16 cellular contexts compared by ENCODE assay signal in the genomic region with DNA sequence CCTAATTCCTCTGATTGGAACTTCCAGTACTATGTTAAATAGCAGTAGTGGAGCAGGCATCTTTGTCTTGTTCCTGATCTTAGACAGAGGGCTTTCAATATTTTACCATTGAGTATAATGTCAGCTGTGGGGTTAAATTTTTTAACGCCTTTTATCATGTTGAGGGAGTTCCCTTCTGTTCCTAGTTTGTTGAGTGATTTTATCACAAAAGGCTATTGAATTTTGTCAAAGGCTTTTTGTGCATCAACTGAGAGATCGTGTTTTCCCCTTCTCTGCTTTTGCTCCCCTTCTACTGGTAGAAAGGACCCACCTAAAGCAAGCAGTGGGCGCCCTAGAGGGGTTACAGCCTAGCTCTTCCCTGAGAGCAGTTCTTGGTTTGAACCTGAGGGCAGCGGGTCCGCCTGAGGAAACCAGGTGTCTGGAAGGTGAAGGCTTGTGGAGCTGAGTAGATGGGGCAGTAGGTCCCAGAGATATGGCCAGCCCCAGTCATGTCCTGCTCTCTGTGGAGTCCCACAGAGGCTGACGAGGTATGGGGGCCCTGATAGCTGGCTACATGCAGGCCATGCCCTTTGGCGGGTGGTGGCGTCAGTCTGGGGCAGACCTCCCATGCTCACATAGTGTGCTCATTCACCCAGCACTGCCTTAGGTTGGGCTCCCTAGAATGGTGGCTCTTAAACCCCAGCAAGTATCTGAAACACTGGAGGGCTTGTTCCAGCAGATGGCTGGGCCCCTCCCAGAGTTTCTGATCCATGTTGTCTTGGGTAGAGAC.
"Had no signal": no experiment of that assay in that cellular context is flagged by ENCODE, and none has a peak within 500 bp of the region (broad histone marks: within the 10 kb centered on the region; RNA-seq: fewer than 3 reads in every experiment).

No MANE protein-coding gene starts in this region.

- ATAC-seq: activated CD8-positive, alpha-beta T cell treated with anti-CD3 and anti-CD28 coated beads, Interleukin-2, amount 10 ng/mL, durations not matched to agents 7 days and 5 days; body of pancreas; left lobe of liver; pancreas; stimulated activated memory B cell treated with anti-CD40 and anti-IgM and Interleukin-4, amounts not matched to agents 10 μg/mL and 1 μg/mL and 100 μg/mL, for 72 hours; WTC11 had no signal

- H3K4me1 ChIP-seq: pancreas had no signal

- H3K4me3 ChIP-seq: body of pancreas, esophagus muscularis mucosa, pancreas, smooth muscle cell had no signal

- H3K9me3 ChIP-seq: body of pancreas, pancreas had no signal

- H3K27ac ChIP-seq: body of pancreas, esophagus muscularis mucosa, pancreas had no signal

- H3K4me3 Mint-ChIP-seq: activated CD8-positive, alpha-beta T cell treated with anti-CD3 and anti-CD28 coated beads, Interleukin-2, amount 10 ng/mL, durations not matched to agents 7 days and 5 days; neural crest cell; stimulated activated memory B cell treated with anti-CD40 and anti-IgM and Interleukin-4, amounts not matched to agents 10 μg/mL and 1 μg/mL and 100 μg/mL, for 72 hours; T-helper 1 cell treated with Interleukin-12 subunit alpha and Interleukin-12 subunit beta and Interleukin-4 antibody, amounts not matched to agents 30 μg/mL and 1 μg/mL, for 36 hours; WTC11 had no signal

- H3K27ac Mint-ChIP-seq: activated CD8-positive, alpha-beta T cell treated with anti-CD3 and anti-CD28 coated beads, Interleukin-2, amount 10 ng/mL, durations not matched to agents 7 days and 5 days; stimulated activated memory B cell treated with anti-CD40 and anti-IgM and Interleukin-4, amounts not matched to agents 10 μg/mL and 1 μg/mL and 100 μg/mL, for 72 hours; T-helper 1 cell treated with Interleukin-12 subunit alpha and Interleukin-12 subunit beta and Interleukin-4 antibody, amounts not matched to agents 30 μg/mL and 1 μg/mL, for 36 hours; WTC11 had no signal

- H3K36me3 Mint-ChIP-seq: stimulated activated memory B cell treated with anti-CD40 and anti-IgM and Interleukin-4, amounts not matched to agents 10 μg/mL and 1 μg/mL and 100 μg/mL, for 72 hours; WTC11 had no signal

- H3K27me3 ChIP-seq: body of pancreas, esophagus muscularis mucosa, pancreas had no signal

- DNase-seq: activated CD4-positive, alpha-beta T cell treated with anti-CD3 and anti-CD28 coated beads for 48 hours; activated CD8-positive, alpha-beta memory T cell treated with anti-CD3 and anti-CD28 coated beads, Interleukin-2, amount 50 U/mL, for 48 hours; activated CD8-positive, alpha-beta T cell treated with anti-CD3 and anti-CD28 coated beads, Interleukin-2, amount 10 ng/mL, durations not matched to agents 7 days and 5 days; activated naive CD4-positive, alpha-beta T cell treated with Interleukin-2 at 50 U/mL for 16 hours; glutamatergic neuron; mesendoderm; stimulated activated CD4-positive, alpha-beta T cell treated with anti-CD3 and anti-CD28 coated beads, Interleukin-1b, Interleukin-23, amount 100 ng/mL, for 48 hours had no signal

- H3K9me3 Mint-ChIP-seq: neural crest cell; stimulated activated memory B cell treated with anti-CD40 and anti-IgM and Interleukin-4, amounts not matched to agents 10 μg/mL and 1 μg/mL and 100 μg/mL, for 72 hours; T-helper 1 cell treated with Interleukin-12 subunit alpha and Interleukin-12 subunit beta and Interleukin-4 antibody, amounts not matched to agents 30 μg/mL and 1 μg/mL, for 36 hours; WTC11 had no signal
